ENCODE assay signal across 1 cellular context in the genomic region with DNA sequence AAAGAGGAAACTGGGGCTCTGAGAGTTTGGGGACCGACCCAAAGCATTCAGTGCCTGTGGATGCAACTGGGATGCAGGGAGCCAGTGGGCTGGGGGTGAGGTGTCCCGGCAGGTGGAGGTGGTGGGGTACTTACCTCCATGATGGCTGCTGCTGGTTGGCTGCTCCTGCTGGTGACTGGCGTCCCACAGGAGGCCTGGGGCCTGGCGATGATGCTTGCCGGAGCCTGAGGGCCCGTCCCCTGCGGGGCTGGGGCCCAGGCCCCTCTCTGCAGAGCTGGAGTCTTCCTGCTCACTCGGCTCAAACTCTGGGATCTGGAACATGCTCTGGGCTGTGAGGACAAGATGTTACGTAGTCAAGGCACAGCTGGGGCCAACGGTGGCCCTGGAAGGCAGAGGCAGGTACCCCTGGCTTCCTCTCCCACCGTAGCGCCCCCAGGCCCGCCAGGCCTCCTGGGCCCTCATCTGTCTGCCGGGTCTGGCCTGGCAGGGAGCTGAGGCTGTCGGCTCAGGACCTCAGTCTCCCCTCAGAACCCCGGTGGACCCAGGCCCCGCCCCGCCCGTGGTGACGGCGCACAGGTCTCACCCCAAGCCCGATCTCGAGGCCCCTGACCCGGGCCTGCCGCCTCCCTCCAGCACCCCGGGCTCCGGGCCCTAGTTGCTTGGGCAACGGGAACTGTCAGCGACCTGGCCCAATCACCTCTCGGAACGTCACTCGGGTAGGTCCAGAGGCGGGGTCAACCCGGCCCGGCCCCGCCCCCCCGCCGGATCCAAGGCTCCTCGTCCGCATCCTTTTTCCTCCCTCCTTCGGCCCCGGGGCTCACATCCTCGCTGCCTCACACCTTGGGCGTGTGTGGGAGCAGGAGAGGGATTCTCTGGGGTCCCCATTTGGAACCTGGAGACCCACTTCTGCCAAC.
A peak's percentile ranks its signal among the peaks of the same experiment; 100 is the strongest.
TF ChIP-seq lines count a peak whose summit lies in the region.

A gene (minus strand): TSS at position 618 of the 914 bp plus-strand sequence. CDS start 297 bp downstream, at position 321.

TF ChIP-seq in H1, 55 proteins besides CTCF, POLR2A, EP300 and RAD21:
- TF ChIP-seq EGR1 (IDR thresholded peaks at IDR 0.05; ENCODE audit: borderline replicate concordance, low read depth, low read length): no peak
- TF ChIP-seq CHD2 (IDR thresholded peaks at IDR 0.05; ENCODE audit: low read length): peak; percentile 73; the same call in 1 of the 2 replicates
- peak; percentile 88 for TF ChIP-seq CREB1 (IDR thresholded peaks at IDR 0.05)
- TF ChIP-seq KDM1A (IDR thresholded peaks at IDR 0.05; ENCODE audit: borderline replicate concordance, low read length): no peak
- peak; percentile 39; the same call in 1 of the 2 replicates for TF ChIP-seq SP2 (IDR thresholded peaks at IDR 0.05; ENCODE audit: low read length)
- no peak for TF ChIP-seq JUND (IDR thresholded peaks at IDR 0.05; ENCODE audit: low read length)
- TF ChIP-seq CTBP2 (IDR thresholded peaks at IDR 0.05; ENCODE audit: borderline replicate concordance, insufficient read depth, insufficient read length, low read length): no peak
- no peak for TF ChIP-seq BRCA1 (IDR thresholded peaks at IDR 0.05; ENCODE audit: low read depth, low read length)
- TF ChIP-seq, protein P1, sequence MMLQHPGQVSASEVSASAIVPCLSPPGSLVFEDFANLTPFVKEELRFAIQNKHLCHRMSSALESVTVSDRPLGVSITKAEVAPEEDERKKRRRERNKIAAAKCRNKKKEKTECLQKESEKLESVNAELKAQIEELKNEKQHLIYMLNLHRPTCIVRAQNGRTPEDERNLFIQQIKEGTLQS (IDR thresholded peaks at IDR 0.05; ENCODE audit: insufficient read depth, low read depth, low read length): no peak
- TF ChIP-seq BACH1 (IDR thresholded peaks at IDR 0.05; ENCODE audit: low read length): no peak
- TF ChIP-seq YY1 (IDR thresholded peaks at IDR 0.05; ENCODE audit: low read depth, low read length): 0 out of 2 replicates have a peak, but pooled peaks have one; percentile 30
- TF ChIP-seq PHF8 (conservative IDR thresholded peaks at IDR 0.05; ENCODE audit: low read depth, low read length): no peak
- TF ChIP-seq KDM4A (IDR thresholded peaks at IDR 0.05; ENCODE audit: low read depth, low read length, severe bottlenecking): no peak
- TF ChIP-seq CEBPB (IDR thresholded peaks at IDR 0.05; ENCODE audit: low read depth, low read length): no peak
- TF ChIP-seq KDM5A (IDR thresholded peaks at IDR 0.05; ENCODE audit: low read length): no peak
- peak; percentile 52; the same call in 1 of the 2 replicates for TF ChIP-seq TBP (IDR thresholded peaks at IDR 0.05; ENCODE audit: low read depth, low read length)
- TF ChIP-seq SP1 (IDR thresholded peaks at IDR 0.05; ENCODE audit: low read depth, low read length): peak; percentile 89
- peak; percentile 61; the same call in 1 of the 2 replicates for TF ChIP-seq TAF1 (IDR thresholded peaks at IDR 0.05; ENCODE audit: low read depth, low read length)
- no peak for TF ChIP-seq JUN (IDR thresholded peaks at IDR 0.05; ENCODE audit: low read depth, low read length)
- TF ChIP-seq MAFK (IDR thresholded peaks at IDR 0.05; ENCODE audit: low read depth, low read length): no peak
- no peak for TF ChIP-seq SRF (IDR thresholded peaks at IDR 0.05; ENCODE audit: low read depth, low read length)
- TF ChIP-seq FOSL1 (IDR thresholded peaks at IDR 0.05; ENCODE audit: insufficient read depth, low read depth, low read length): no peak
